Comparison of ENCODE assay signal across 1 cellular context in the genomic region with DNA sequence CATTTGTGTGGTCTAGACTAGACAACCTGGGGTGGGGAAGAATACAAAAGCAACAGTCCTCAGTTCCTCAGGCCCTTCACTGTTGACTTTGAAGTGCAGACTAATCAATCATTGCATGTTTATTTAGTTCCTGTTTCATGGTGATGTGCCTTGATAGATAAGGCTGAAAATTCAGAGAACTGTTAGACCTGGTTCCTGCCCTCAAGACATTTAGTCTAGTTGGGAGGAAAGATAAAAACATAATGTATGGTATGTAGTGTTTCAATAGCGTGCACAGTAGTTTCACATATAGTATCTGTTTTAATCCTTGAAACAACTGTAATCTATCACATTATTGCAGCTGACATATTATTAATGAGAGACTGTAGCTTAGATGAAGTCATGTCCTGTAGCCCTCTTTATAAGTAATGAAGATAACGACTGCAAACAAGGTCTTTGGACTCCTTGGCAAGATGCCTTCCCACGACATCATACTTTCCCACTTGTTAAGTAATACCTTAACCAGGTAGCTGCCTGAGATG.
TF ChIP-seq lines count a peak whose summit lies in the region.

No MANE protein-coding gene starts in this region.

TF ChIP-seq in K562, 482 proteins besides CTCF, POLR2A, EP300 and RAD21 (continued from another document and continues in another):
- TF ChIP-seq BHLHE40 (IDR thresholded peaks at IDR 0.05; ENCODE audit: low read length), result no peak
- TF ChIP-seq, protein P1, sequence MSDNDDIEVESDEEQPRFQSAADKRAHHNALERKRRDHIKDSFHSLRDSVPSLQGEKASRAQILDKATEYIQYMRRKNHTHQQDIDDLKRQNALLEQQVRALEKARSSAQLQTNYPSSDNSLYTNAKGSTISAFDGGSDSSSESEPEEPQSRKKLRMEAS (CRISPR knock-in tag; IDR thresholded peaks at IDR 0.05), result no peak
- TF ChIP-seq, protein P2, sequence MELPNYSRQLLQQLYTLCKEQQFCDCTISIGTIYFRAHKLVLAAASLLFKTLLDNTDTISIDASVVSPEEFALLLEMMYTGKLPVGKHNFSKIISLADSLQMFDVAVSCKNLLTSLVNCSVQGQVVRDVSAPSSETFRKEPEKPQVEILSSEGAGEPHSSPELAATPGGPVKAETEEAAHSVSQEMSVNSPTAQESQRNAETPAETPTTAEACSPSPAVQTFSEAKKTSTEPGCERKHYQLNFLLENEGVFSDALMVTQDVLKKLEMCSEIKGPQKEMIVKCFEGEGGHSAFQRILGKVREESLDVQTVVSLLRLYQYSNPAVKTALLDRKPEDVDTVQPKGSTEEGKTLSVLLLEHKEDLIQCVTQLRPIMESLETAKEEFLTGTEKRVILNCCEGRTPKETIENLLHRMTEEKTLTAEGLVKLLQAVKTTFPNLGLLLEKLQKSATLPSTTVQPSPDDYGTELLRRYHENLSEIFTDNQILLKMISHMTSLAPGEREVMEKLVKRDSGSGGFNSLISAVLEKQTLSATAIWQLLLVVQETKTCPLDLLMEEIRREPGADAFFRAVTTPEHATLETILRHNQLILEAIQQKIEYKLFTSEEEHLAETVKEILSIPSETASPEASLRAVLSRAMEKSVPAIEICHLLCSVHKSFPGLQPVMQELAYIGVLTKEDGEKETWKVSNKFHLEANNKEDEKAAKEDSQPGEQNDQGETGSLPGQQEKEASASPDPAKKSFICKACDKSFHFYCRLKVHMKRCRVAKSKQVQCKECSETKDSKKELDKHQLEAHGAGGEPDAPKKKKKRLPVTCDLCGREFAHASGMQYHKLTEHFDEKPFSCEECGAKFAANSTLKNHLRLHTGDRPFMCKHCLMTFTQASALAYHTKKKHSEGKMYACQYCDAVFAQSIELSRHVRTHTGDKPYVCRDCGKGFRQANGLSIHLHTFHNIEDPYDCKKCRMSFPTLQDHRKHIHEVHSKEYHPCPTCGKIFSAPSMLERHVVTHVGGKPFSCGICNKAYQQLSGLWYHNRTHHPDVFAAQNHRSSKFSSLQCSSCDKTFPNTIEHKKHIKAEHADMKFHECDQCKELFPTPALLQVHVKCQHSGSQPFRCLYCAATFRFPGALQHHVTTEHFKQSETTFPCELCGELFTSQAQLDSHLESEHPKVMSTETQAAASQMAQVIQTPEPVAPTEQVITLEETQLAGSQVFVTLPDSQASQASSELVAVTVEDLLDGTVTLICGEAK (IDR thresholded peaks at IDR 0.05), result no peak
- TF ChIP-seq, protein P2 (CRISPR knock-in tag; IDR thresholded peaks at IDR 0.05), result no peak
- TF ChIP-seq SMARCC2 (IDR thresholded peaks at IDR 0.05; ENCODE audit: low read depth), result peak; percentile 85
- TF ChIP-seq C11orf30 (IDR thresholded peaks at IDR 0.05; ENCODE audit: low read depth), result no peak
- TF ChIP-seq, protein P3, sequence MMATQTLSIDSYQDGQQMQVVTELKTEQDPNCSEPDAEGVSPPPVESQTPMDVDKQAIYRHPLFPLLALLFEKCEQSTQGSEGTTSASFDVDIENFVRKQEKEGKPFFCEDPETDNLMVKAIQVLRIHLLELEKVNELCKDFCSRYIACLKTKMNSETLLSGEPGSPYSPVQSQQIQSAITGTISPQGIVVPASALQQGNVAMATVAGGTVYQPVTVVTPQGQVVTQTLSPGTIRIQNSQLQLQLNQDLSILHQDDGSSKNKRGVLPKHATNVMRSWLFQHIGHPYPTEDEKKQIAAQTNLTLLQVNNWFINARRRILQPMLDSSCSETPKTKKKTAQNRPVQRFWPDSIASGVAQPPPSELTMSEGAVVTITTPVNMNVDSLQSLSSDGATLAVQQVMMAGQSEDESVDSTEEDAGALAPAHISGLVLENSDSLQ (IDR thresholded peaks at IDR 0.05), result peak; percentile 93
- no peak for TF ChIP-seq MTF1 (CRISPR knock-in tag; IDR thresholded peaks at IDR 0.05; ENCODE audit: borderline replicate concordance)
- TF ChIP-seq MCM5 (IDR thresholded peaks at IDR 0.05; ENCODE audit: low read depth), result no peak
- no peak for TF ChIP-seq SMAD2 (IDR thresholded peaks at IDR 0.05; ENCODE audit: low read depth, low read length)
- TF ChIP-seq, protein P4, sequence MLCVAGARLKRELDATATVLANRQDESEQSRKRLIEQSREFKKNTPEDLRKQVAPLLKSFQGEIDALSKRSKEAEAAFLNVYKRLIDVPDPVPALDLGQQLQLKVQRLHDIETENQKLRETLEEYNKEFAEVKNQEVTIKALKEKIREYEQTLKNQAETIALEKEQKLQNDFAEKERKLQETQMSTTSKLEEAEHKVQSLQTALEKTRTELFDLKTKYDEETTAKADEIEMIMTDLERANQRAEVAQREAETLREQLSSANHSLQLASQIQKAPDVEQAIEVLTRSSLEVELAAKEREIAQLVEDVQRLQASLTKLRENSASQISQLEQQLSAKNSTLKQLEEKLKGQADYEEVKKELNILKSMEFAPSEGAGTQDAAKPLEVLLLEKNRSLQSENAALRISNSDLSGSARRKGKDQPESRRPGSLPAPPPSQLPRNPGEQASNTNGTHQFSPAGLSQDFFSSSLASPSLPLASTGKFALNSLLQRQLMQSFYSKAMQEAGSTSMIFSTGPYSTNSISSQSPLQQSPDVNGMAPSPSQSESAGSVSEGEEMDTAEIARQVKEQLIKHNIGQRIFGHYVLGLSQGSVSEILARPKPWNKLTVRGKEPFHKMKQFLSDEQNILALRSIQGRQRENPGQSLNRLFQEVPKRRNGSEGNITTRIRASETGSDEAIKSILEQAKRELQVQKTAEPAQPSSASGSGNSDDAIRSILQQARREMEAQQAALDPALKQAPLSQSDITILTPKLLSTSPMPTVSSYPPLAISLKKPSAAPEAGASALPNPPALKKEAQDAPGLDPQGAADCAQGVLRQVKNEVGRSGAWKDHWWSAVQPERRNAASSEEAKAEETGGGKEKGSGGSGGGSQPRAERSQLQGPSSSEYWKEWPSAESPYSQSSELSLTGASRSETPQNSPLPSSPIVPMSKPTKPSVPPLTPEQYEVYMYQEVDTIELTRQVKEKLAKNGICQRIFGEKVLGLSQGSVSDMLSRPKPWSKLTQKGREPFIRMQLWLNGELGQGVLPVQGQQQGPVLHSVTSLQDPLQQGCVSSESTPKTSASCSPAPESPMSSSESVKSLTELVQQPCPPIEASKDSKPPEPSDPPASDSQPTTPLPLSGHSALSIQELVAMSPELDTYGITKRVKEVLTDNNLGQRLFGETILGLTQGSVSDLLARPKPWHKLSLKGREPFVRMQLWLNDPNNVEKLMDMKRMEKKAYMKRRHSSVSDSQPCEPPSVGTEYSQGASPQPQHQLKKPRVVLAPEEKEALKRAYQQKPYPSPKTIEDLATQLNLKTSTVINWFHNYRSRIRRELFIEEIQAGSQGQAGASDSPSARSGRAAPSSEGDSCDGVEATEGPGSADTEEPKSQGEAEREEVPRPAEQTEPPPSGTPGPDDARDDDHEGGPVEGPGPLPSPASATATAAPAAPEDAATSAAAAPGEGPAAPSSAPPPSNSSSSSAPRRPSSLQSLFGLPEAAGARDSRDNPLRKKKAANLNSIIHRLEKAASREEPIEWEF (CRISPR knock-in tag; IDR thresholded peaks at IDR 0.05), result peak; percentile 41; the same call in 1 of the 2 replicates
- no peak for TF ChIP-seq SAFB (IDR thresholded peaks at IDR 0.05; ENCODE audit: borderline replicate concordance, low read depth, low read length)
- no peak for TF ChIP-seq ZNF780A (CRISPR knock-in tag; IDR thresholded peaks at IDR 0.05)
- no peak for TF ChIP-seq MTA1 (IDR thresholded peaks at IDR 0.05; ENCODE audit: borderline replicate concordance)
- TF ChIP-seq, protein P5, sequence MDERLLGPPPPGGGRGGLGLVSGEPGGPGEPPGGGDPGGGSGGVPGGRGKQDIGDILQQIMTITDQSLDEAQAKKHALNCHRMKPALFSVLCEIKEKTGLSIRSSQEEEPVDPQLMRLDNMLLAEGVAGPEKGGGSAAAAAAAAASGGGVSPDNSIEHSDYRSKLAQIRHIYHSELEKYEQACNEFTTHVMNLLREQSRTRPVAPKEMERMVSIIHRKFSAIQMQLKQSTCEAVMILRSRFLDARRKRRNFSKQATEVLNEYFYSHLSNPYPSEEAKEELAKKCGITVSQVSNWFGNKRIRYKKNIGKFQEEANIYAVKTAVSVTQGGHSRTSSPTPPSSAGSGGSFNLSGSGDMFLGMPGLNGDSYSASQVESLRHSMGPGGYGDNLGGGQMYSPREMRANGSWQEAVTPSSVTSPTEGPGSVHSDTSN (CRISPR knock-in tag; IDR thresholded peaks at IDR 0.05; ENCODE audit: low read depth), result peak; percentile 56; the same call in 1 of the 2 replicates
- TF ChIP-seq, protein P5 (tag; conservative IDR thresholded peaks at IDR 0.05; ENCODE audit: low read depth), result peak; percentile 94
- no peak for TF ChIP-seq LARP7 (IDR thresholded peaks at IDR 0.05)
- peak; percentile 95 for TF ChIP-seq FOXA1 (IDR thresholded peaks at IDR 0.05; ENCODE audit: borderline replicate concordance)
- TF ChIP-seq FOXA3 (CRISPR knock-in tag; conservative IDR thresholded peaks at IDR 0.05 in 1 of 2, IDR thresholded peaks at IDR 0.05 in 1 of 2), result peak; percentile 98 to 99
- no peak for TF ChIP-seq ATF1 (CRISPR knock-in tag; IDR thresholded peaks at IDR 0.05)
- TF ChIP-seq ATF1 (tag; IDR thresholded peaks at IDR 0.05), result peak; percentile 62; the same call in 1 of the 2 replicates
- TF ChIP-seq LEF1 (IDR thresholded peaks at IDR 0.05), result peak; percentile 99
- peak; percentile 65 to 95; a peak in 3 of 4 replicates for TF ChIP-seq RCOR1 (IDR thresholded peaks at IDR 0.05; ENCODE audit: borderline replicate concordance in 1 of 2, low read depth in 2 of 2, low read length in 2 of 2)
- no peak for TF ChIP-seq CEBPG (CRISPR knock-in tag; IDR thresholded peaks at IDR 0.05)
- 0 out of 4 replicates have a peak, but pooled peaks of 1 of the 2 experiments have one; percentile 19 for TF ChIP-seq CEBPG (tag; conservative IDR thresholded peaks at IDR 0.05 in 1 of 2, IDR thresholded peaks at IDR 0.05 in 1 of 2)
- no peak for TF ChIP-seq HNRNPUL1 (IDR thresholded peaks at IDR 0.05; ENCODE audit: low read length)
- no peak for TF ChIP-seq SAP30 (IDR thresholded peaks at IDR 0.05; ENCODE audit: borderline replicate concordance, insufficient read depth, low read depth, low read length, poor library complexity, severe bottlenecking)
- peak; percentile 71; the same call in 1 of the 2 replicates for TF ChIP-seq ZBED1 (IDR thresholded peaks at IDR 0.05)
- 0 out of 2 replicates have a peak, but pooled peaks have one; percentile 47 for TF ChIP-seq ZNF197 (CRISPR knock-in tag; IDR thresholded peaks at IDR 0.05; ENCODE audit: low read depth)
- TF ChIP-seq CHD4 (IDR thresholded peaks at IDR 0.05; ENCODE audit: insufficient read depth, insufficient replicate concordance, low read depth, low read length, poor library complexity, severe bottlenecking), result no peak
- 0 out of 2 replicates have a peak, but pooled peaks have one; percentile 20 for TF ChIP-seq MYNN (IDR thresholded peaks at IDR 0.05)
- no peak for TF ChIP-seq MYNN (CRISPR knock-in tag; IDR thresholded peaks at IDR 0.05)
- no peak for TF ChIP-seq CSDE1 (IDR thresholded peaks at IDR 0.05)
- TF ChIP-seq ARID1B (IDR thresholded peaks at IDR 0.05), result peak; percentile 97
- TF ChIP-seq, protein P6, sequence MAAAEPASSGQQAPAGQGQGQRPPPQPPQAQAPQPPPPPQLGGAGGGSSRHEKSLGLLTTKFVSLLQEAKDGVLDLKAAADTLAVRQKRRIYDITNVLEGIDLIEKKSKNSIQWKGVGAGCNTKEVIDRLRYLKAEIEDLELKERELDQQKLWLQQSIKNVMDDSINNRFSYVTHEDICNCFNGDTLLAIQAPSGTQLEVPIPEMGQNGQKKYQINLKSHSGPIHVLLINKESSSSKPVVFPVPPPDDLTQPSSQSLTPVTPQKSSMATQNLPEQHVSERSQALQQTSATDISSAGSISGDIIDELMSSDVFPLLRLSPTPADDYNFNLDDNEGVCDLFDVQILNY (CRISPR knock-in tag; IDR thresholded peaks at IDR 0.05), result no peak
- TF ChIP-seq FOSL1 (tag; conservative IDR thresholded peaks at IDR 0.05), result peak; percentile 59
- no peak for TF ChIP-seq ZKSCAN1 (IDR thresholded peaks at IDR 0.05; ENCODE audit: low read depth, low read length)
- TF ChIP-seq NCOR1 (IDR thresholded peaks at IDR 0.05), result peak; percentile 97
